ENCODE assay signal across 1 cellular context in genomic region chr17:40909351-40909750, GRCh38.
TF ChIP-seq lines count a peak whose summit lies in the region.

No MANE protein-coding gene starts in this region.

TF ChIP-seq in H1, 55 proteins besides CTCF, POLR2A, EP300 and RAD21:
- TF ChIP-seq YY1 (IDR thresholded peaks at IDR 0.05; ENCODE audit: low read depth, low read length) (no peak), JUND (IDR thresholded peaks at IDR 0.05; ENCODE audit: low read length) (peak; percentile 86)
